In genomic region chr6:36358235-36358915, GRCh38 we compare ENCODE assay signal across 11 cellular contexts. TPM values are rescaled to one million over a fixed set of nuclear protein-coding genes. Genes with fewer than 3 reads are reported as not detected.
DNase-seq lines count a peak whose midpoint lies in the region; TF ChIP-seq lines count a peak whose summit lies in the region.
"Had no signal": no experiment of that assay in that cellular context is flagged by ENCODE, and none has a peak within 500 bp of the region (broad histone marks: within the 10 kb centered on the region; RNA-seq: fewer than 3 reads in every experiment).

No MANE protein-coding gene starts in this region.

- peak overlapping the region; percentile 35 for H3K27ac Mint-ChIP-seq in Caco-2 (ENCODE audit: unreplicated experiment)
- H3K27ac Mint-ChIP-seq in activated CD4-positive, alpha-beta T cell treated with anti-CD3 and anti-CD28 coated beads, Interleukin-2, amount 10 ng/mL, durations not matched to agents 24 days and 14 days = no peak overlapping the region
- H3K27ac Mint-ChIP-seq: activated naive CD8-positive, alpha-beta T cell had no signal

- no peak for DNase-seq in Caco-2
- DNase-seq in LHCN-M2 (ENCODE audit: low read depth) = peak; percentile 37
- peak; percentile 19 for DNase-seq in epithelial cell of proximal tubule (ENCODE audit: low read depth)
- DNase-seq in osteoblast (ENCODE audit: insufficient read length, low spot score, missing footprints) = peak; percentile 74
- no peak for DNase-seq in NCI-H524 treated with DMSO at 0.1 percent for 48 hours (lab: John Stamatoyannopoulos, UW)
- DNase-seq in D341Med (ENCODE audit: low spot score) = no peak
- DNase-seq in activated T-cell treated with anti-CD3 and anti-CD28 coated beads, Interleukin-2, amount 50 U/mL, for 48 hours = no peak
- DNase-seq in activated CD4-positive, alpha-beta T cell treated with anti-CD3 and anti-CD28 coated beads, Interleukin-2, amount 10 ng/mL, durations not matched to agents 24 days and 14 days = no peak
- DNase-seq: CD4-positive, CD25-positive, alpha-beta regulatory T cell had no signal

- no peaks in the 10 kb centered on the region for H3K79me2 ChIP-seq in osteoblast (ENCODE audit: insufficient read depth, low read length)

- TF ChIP-seq CTCF in Caco-2 (IDR thresholded peaks at IDR 0.05; ENCODE audit: insufficient read depth in 1 of 2, low read depth in 1 of 2, low read length in 1 of 2, severe bottlenecking in 1 of 2, unreplicated experiment in 1 of 2) (no peak), epithelial cell of proximal tubule (conservative IDR thresholded peaks at IDR 0.05; ENCODE audit: low read depth, low read length) (no peak), osteoblast (IDR thresholded peaks at IDR 0.05; ENCODE audit: extremely low read depth, low read depth, low read length) (no peak)

- BruUV-seq in Caco-2 (replicated peaks; lab: Mats Ljungman, UMichigan) = no TSS peak

- peaks cover 6% of the 10 kb centered on the region for H3K4me1 Mint-ChIP-seq in Caco-2 (ENCODE audit: low read depth, unreplicated experiment)
- H3K4me1 Mint-ChIP-seq in activated CD4-positive, alpha-beta T cell treated with anti-CD3 and anti-CD28 coated beads, Interleukin-2, amount 10 ng/mL, durations not matched to agents 24 days and 14 days = peaks cover 31% of the 10 kb centered on the region

- no peaks in the 10 kb centered on the region for H3K27me3 Mint-ChIP-seq in Caco-2 (ENCODE audit: insufficient read depth, unreplicated experiment)
- peaks cover 37% of the 10 kb centered on the region for H3K27me3 Mint-ChIP-seq in activated CD4-positive, alpha-beta T cell treated with anti-CD3 and anti-CD28 coated beads, Interleukin-2, amount 10 ng/mL, durations not matched to agents 24 days and 14 days

- H3K27me3 ChIP-seq in Caco-2 (replicated peaks; ENCODE audit: control insufficient read depth, insufficient read depth, low read length) (no peaks in the 10 kb centered on the region), osteoblast (ENCODE audit: insufficient read depth, low read length) (no peaks in the 10 kb centered on the region)

- H3K4me1 ChIP-seq in Caco-2 (0 out of 2 replicates have a peak, but pooled peaks cover 8% of the 10 kb centered on the region), osteoblast (ENCODE audit: insufficient read depth, low read length) (peaks cover 31% of the 10 kb centered on the region)

- H3K4me3 Mint-ChIP-seq in Caco-2 (ENCODE audit: unreplicated experiment) = no peak overlapping the region
- no peak overlapping the region for H3K4me3 Mint-ChIP-seq in activated CD4-positive, alpha-beta T cell treated with anti-CD3 and anti-CD28 coated beads, Interleukin-2, amount 10 ng/mL, durations not matched to agents 24 days and 14 days
- H3K4me3 Mint-ChIP-seq: activated naive CD8-positive, alpha-beta T cell; CD4-positive, CD25-positive, alpha-beta regulatory T cell had no signal

- H3K36me3 Mint-ChIP-seq in Caco-2 (ENCODE audit: insufficient read depth, unreplicated experiment) = peaks cover 5% of the 10 kb centered on the region
- H3K36me3 Mint-ChIP-seq in activated CD4-positive, alpha-beta T cell treated with anti-CD3 and anti-CD28 coated beads, Interleukin-2, amount 10 ng/mL, durations not matched to agents 24 days and 14 days (ENCODE audit: low read depth) = no peaks in the 10 kb centered on the region
- H3K36me3 Mint-ChIP-seq: activated naive CD8-positive, alpha-beta T cell; CD4-positive, CD25-positive, alpha-beta regulatory T cell had no signal

- H3K9me3 Mint-ChIP-seq in Caco-2 (ENCODE audit: unreplicated experiment) = no peaks in the 10 kb centered on the region
- H3K9me3 Mint-ChIP-seq in activated CD4-positive, alpha-beta T cell treated with anti-CD3 and anti-CD28 coated beads, Interleukin-2, amount 10 ng/mL, durations not matched to agents 24 days and 14 days = peaks cover 4% of the 10 kb centered on the region

- H4K20me1 ChIP-seq in osteoblast (ENCODE audit: insufficient read depth, low read length) = no peaks in the 10 kb centered on the region

- POLR2A ChIA-PET in Caco-2 (lab: Charles Lee) = no interaction called here

- H3K4me3 ChIP-seq in Caco-2 (ENCODE audit: low read depth, low read length) (no peak overlapping the region), epithelial cell of proximal tubule (ENCODE audit: low read depth, low read length) (no peak overlapping the region), osteoblast (ENCODE audit: insufficient read depth, low read length) (no peak overlapping the region)

- no peaks in the 10 kb centered on the region for H3K36me3 ChIP-seq in Caco-2 (ENCODE audit: control insufficient read depth, insufficient read depth, low read length)
- H3K36me3 ChIP-seq in osteoblast (ENCODE audit: insufficient read depth, low read length) = no peaks in the 10 kb centered on the region

- peak overlapping the region; percentile 19 for H3K4me2 ChIP-seq in osteoblast (ENCODE audit: insufficient read depth, low read length)

- H3K9me3 ChIP-seq in Caco-2 (no peaks in the 10 kb centered on the region), osteoblast (ENCODE audit: low read depth, low read length) (no peaks in the 10 kb centered on the region)

- peak overlapping the region; percentile 70 for H3K27ac ChIP-seq in osteoblast (ENCODE audit: low read depth, low read length)

- intact Hi-C loops in Caco-2 (cut with micrococcal nuclease; ENCODE audit: unreplicated experiment) = no loop called here
- intact Hi-C loops in activated CD4-positive, alpha-beta T cell treated with anti-CD3 and anti-CD28 coated beads, Interleukin-2, amount 10 ng/mL, durations not matched to agents 24 days and 14 days (cut with micrococcal nuclease) = no loop called here

- CTCF ChIA-PET in Caco-2 (lab: Charles Lee) = interaction anchor here (0.6 to 2.0 kb wide), 4 partner anchors 18 to 331 kb away, joined by 3 to 10 read pairs (median 6); no protein-coding TSS in a partner anchor

- H2AFZ ChIP-seq in osteoblast (ENCODE audit: low read length) = peak overlapping the region; percentile 35

RNA-seq across cellular contexts. Expression of gene BNIP5, which starts 21.7 kb away (rescaled TPM):
- total RNA-seq in Caco-2 (2022) (0.50 and 0.53 TPM in 2 replicates), LHCN-M2 (2014; rRNA removed) (not detected in 2 replicates), epithelial cell of proximal tubule (under 0.01 TPM in 1 of 2 replicates, not detected in the other), osteoblast (not detected in 2 replicates)
- polyA plus RNA-seq in LHCN-M2 (2012) = not detected
- not detected in 2 replicates for total RNA-seq in activated CD4-positive, alpha-beta T cell treated with anti-CD3 and anti-CD28 coated beads, Interleukin-2, amount 10 ng/mL, durations not matched to agents 24 days and 14 days
- total RNA-seq: CD4-positive, CD25-positive, alpha-beta regulatory T cell; subcutaneous adipose tissue had no signal
- polyA plus RNA-seq: CD4-positive, CD25-positive, alpha-beta regulatory T cell had no signal

RNA-seq across cellular contexts. Expression of gene ETV7, which starts 29.1 kb away (rescaled TPM):
- total RNA-seq in Caco-2 (2022) (0.52 and 0.79 TPM in 2 replicates), LHCN-M2 (2014; rRNA removed) (0.17 TPM in 1 of 2 replicates, not detected in the other), epithelial cell of proximal tubule (0.87 and 3.2 TPM in 2 replicates), osteoblast (3.3 and 3.5 TPM in 2 replicates)
- 0.35 TPM for polyA plus RNA-seq in LHCN-M2 (2012)
- 0.54 and 0.57 TPM in 2 replicates for total RNA-seq in activated CD4-positive, alpha-beta T cell treated with anti-CD3 and anti-CD28 coated beads, Interleukin-2, amount 10 ng/mL, durations not matched to agents 24 days and 14 days

Comparison
In these comparisons a context has a peak if more than half of its experiments do, and no peak if none do; other contexts are left out.
1. DNase-seq: peak in LHCN-M2 (single experiment), epithelial cell of proximal tubule (single experiment) and osteoblast (single experiment); none in Caco-2 (0 of 2), NCI-H524 treated with DMSO at 0.1 percent for 48 hours (single experiment), D341Med (single experiment), activated T-cell treated with anti-CD3 and anti-CD28 coated beads, Interleukin-2, amount 50 U/mL, for 48 hours (0 of 2) and activated CD4-positive, alpha-beta T cell treated with anti-CD3 and anti-CD28 coated beads, Interleukin-2, amount 10 ng/mL, durations not matched to agents 24 days and 14 days (single experiment).